1 cellular context compared by ENCODE assay signal in genomic region chr16:363110-364090, GRCh38.
TF ChIP-seq lines count a peak whose summit lies in the region.

No MANE protein-coding gene starts in this region.

TF ChIP-seq in HepG2, 621 proteins besides CTCF, POLR2A, EP300 and RAD21 (continued from another document and continues in another):
- TF ChIP-seq ZBTB40 (IDR thresholded peaks at IDR 0.05) (no peak), ZBTB40 (CRISPR knock-in tag; IDR thresholded peaks at IDR 0.05) (peak; percentile 52; the same call in 1 of the 2 replicates), MTF2 (CRISPR knock-in tag; IDR thresholded peaks at IDR 0.05; ENCODE audit: borderline replicate concordance) (0 out of 2 replicates have a peak, but pooled peaks have one; percentile 16), ZNF879 (CRISPR knock-in tag; IDR thresholded peaks at IDR 0.05) (no peak), KLF13 (CRISPR knock-in tag; IDR thresholded peaks at IDR 0.05) (no peak), AHDC1 (CRISPR knock-in tag; IDR thresholded peaks at IDR 0.05; ENCODE audit: borderline replicate concordance) (0 out of 2 replicates have a peak, but pooled peaks have one; percentile 17), KLF11 (CRISPR knock-in tag; IDR thresholded peaks at IDR 0.05) (no peak), ZNF816 (CRISPR knock-in tag; IDR thresholded peaks at IDR 0.05; ENCODE audit: borderline replicate concordance) (no peak), ELF3 (CRISPR knock-in tag; IDR thresholded peaks at IDR 0.05) (no peak), ZNF839 (CRISPR knock-in tag; IDR thresholded peaks at IDR 0.05; ENCODE audit: borderline replicate concordance) (no peak), CCAR2 (optimal IDR thresholded peaks at IDR 0.05; ENCODE audit: low read depth, low read length) (no peak), ZMYM4 (CRISPR knock-in tag; IDR thresholded peaks at IDR 0.05) (peak; percentile 33; the same call in 1 of the 2 replicates), SALL1 (CRISPR knock-in tag; IDR thresholded peaks at IDR 0.05) (peak; percentile 7; the same call in 1 of the 2 replicates), DZIP1 (CRISPR knock-in tag; IDR thresholded peaks at IDR 0.05) (0 out of 2 replicates have a peak, but pooled peaks have one; percentile 40), KMT2B (CRISPR knock-in tag; IDR thresholded peaks at IDR 0.05) (no peak), ZNF337 (CRISPR knock-in tag; IDR thresholded peaks at IDR 0.05; ENCODE audit: borderline replicate concordance, low read depth) (no peak), ARNTL (CRISPR knock-in tag; IDR thresholded peaks at IDR 0.05) (no peak), MXI1 (IDR thresholded peaks at IDR 0.05; ENCODE audit: borderline replicate concordance, low read depth, low read length) (no peak), RARA (CRISPR knock-in tag; IDR thresholded peaks at IDR 0.05) (0 out of 2 replicates have a peak, but pooled peaks have one; percentile 4), HNRNPL (IDR thresholded peaks at IDR 0.05; ENCODE audit: low read depth, low read length) (0 out of 2 replicates have a peak, but pooled peaks have one; percentile 45), THRA (CRISPR knock-in tag; IDR thresholded peaks at IDR 0.05; ENCODE audit: borderline replicate concordance) (no peak), BRD4 (CRISPR knock-in tag; IDR thresholded peaks at IDR 0.05) (no peak), KDM5B (CRISPR knock-in tag; IDR thresholded peaks at IDR 0.05; ENCODE audit: borderline replicate concordance) (peak; percentile 62; the same call in 1 of the 2 replicates), TGIF2 (CRISPR knock-in tag; IDR thresholded peaks at IDR 0.05) (no peak), FOXK1 (CRISPR knock-in tag; IDR thresholded peaks at IDR 0.05; ENCODE audit: borderline replicate concordance, low read depth) (no peak), ZNF740 (CRISPR knock-in tag; IDR thresholded peaks at IDR 0.05) (no peak), RXRA (CRISPR knock-in tag; IDR thresholded peaks at IDR 0.05) (0 out of 2 replicates have a peak, but pooled peaks have one; percentile 30), SMAD1 (CRISPR knock-in tag; IDR thresholded peaks at IDR 0.05; ENCODE audit: borderline replicate concordance, low read depth) (no peak), ZNF549 (CRISPR knock-in tag; IDR thresholded peaks at IDR 0.05) (no peak), ZC3H13 (CRISPR knock-in tag; IDR thresholded peaks at IDR 0.05) (peak; percentile 3; the same call in 1 of the 2 replicates), ZFX (CRISPR knock-in tag; IDR thresholded peaks at IDR 0.05; ENCODE audit: low read depth) (peak; percentile 47; the same call in 1 of the 2 replicates), ZNF543 (CRISPR knock-in tag; IDR thresholded peaks at IDR 0.05) (0 out of 2 replicates have a peak, but pooled peaks have one; percentile 10), DNMT3B (CRISPR knock-in tag; conservative IDR thresholded peaks at IDR 0.05) (no peak), ZSCAN22 (CRISPR knock-in tag; IDR thresholded peaks at IDR 0.05) (no peak), MLLT10 (CRISPR knock-in tag; IDR thresholded peaks at IDR 0.05) (no peak), SP5 (CRISPR knock-in tag; IDR thresholded peaks at IDR 0.05; ENCODE audit: borderline replicate concordance, low read depth) (no peak), GFI1 (CRISPR knock-in tag; IDR thresholded peaks at IDR 0.05; ENCODE audit: borderline replicate concordance) (no peak), ZNF12 (CRISPR knock-in tag; IDR thresholded peaks at IDR 0.05) (no peak), PCBP1 (IDR thresholded peaks at IDR 0.05; ENCODE audit: borderline replicate concordance, low read depth, low read length) (0 out of 2 replicates have a peak, but pooled peaks have one; percentile 7), ZBTB1 (CRISPR knock-in tag; IDR thresholded peaks at IDR 0.05; ENCODE audit: borderline replicate concordance) (no peak), ZNF430 (CRISPR knock-in tag; IDR thresholded peaks at IDR 0.05) (no peak)
- TF ChIP-seq, protein P1, sequence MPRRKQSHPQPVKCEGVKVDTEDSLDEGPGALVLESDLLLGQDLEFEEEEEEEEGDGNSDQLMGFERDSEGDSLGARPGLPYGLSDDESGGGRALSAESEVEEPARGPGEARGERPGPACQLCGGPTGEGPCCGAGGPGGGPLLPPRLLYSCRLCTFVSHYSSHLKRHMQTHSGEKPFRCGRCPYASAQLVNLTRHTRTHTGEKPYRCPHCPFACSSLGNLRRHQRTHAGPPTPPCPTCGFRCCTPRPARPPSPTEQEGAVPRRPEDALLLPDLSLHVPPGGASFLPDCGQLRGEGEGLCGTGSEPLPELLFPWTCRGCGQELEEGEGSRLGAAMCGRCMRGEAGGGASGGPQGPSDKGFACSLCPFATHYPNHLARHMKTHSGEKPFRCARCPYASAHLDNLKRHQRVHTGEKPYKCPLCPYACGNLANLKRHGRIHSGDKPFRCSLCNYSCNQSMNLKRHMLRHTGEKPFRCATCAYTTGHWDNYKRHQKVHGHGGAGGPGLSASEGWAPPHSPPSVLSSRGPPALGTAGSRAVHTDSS (CRISPR knock-in tag; conservative IDR thresholded peaks at IDR 0.05), result no peak
- TF ChIP-seq, protein P2, sequence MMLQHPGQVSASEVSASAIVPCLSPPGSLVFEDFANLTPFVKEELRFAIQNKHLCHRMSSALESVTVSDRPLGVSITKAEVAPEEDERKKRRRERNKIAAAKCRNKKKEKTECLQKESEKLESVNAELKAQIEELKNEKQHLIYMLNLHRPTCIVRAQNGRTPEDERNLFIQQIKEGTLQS (CRISPR knock-in tag; IDR thresholded peaks at IDR 0.05), result no peak
